ENCODE assay signal across 24 cellular contexts in genomic region chr12:52086366-52086765, GRCh38. TPM values are rescaled to one million over a fixed set of nuclear protein-coding genes. Genes with fewer than 3 reads are reported as not detected.
DNase-seq lines count a peak whose midpoint lies in the region; ATAC-seq and TF ChIP-seq lines count a peak whose summit lies in the region.
"Had no signal": no experiment of that assay in that cellular context is flagged by ENCODE, and none has a peak within 500 bp of the region (broad histone marks: within the 10 kb centered on the region; RNA-seq: fewer than 3 reads in every experiment).

No MANE protein-coding gene starts in this region.

- H3K27me3 ChIP-seq in breast epithelium (no peaks in the 10 kb centered on the region), Peyer's patch (no peaks in the 10 kb centered on the region)
- H3K27me3 ChIP-seq: uterus had no signal

- TF ChIP-seq POLR2A in breast epithelium (IDR thresholded peaks at IDR 0.05) (no peak), Peyer's patch (IDR thresholded peaks at IDR 0.05) (no peak)

- peak overlapping the region; percentile 46 for H3K27ac Mint-ChIP-seq in MCF 10A (ENCODE audit: low read depth, unreplicated experiment)
- no peak overlapping the region for H3K27ac Mint-ChIP-seq in effector memory CD8-positive, alpha-beta T cell
- H3K27ac Mint-ChIP-seq: activated CD8-positive, alpha-beta T cell treated with anti-CD3 and anti-CD28 coated beads, Interleukin-2, amount 10 ng/mL, durations not matched to agents 7 days and 5 days; activated naive CD4-positive, alpha-beta T cell treated with anti-CD3 and anti-CD28 coated beads, Interleukin-2, amount 50 U/mL, for 24 hours; natural killer cell treated with Interleukin-12 subunit alpha and Interleukin-12 subunit beta and Interleukin-15 and Interleukin-18, amount 100 ng/mL, for 72 hours; progenitor cell of endocrine pancreas had no signal

- no peaks in the 10 kb centered on the region for H3K36me3 Mint-ChIP-seq in MCF 10A (ENCODE audit: insufficient read depth, unreplicated experiment)
- no peaks in the 10 kb centered on the region for H3K36me3 Mint-ChIP-seq in effector memory CD8-positive, alpha-beta T cell (ENCODE audit: insufficient read depth)
- H3K36me3 Mint-ChIP-seq: activated naive CD4-positive, alpha-beta T cell treated with anti-CD3 and anti-CD28 coated beads, Interleukin-2, amount 50 U/mL, for 24 hours; natural killer cell treated with Interleukin-12 subunit alpha and Interleukin-12 subunit beta and Interleukin-15 and Interleukin-18, amount 100 ng/mL, for 72 hours had no signal

- peaks cover 14% of the 10 kb centered on the region for H3K4me1 Mint-ChIP-seq in MCF 10A (ENCODE audit: insufficient read depth, unreplicated experiment)
- peaks cover 6 to 9% of the 10 kb centered on the region in 2 donors for H3K4me1 Mint-ChIP-seq in effector memory CD8-positive, alpha-beta T cell (ENCODE audit: low read depth in 2 of 2)

- H3K4me3 ChIP-seq in breast epithelium (no peak overlapping the region), Peyer's patch (no peak overlapping the region)
- H3K4me3 ChIP-seq: hepatocyte, SK-N-MC, uterus had no signal

- CTCF ChIA-PET in MCF 10A (lab: Yijun Ruan, JAX) = interaction anchor here (1.0 to 32.1 kb wide), 3 partner anchors 61 to 93 kb away, joined by 4 to 560 read pairs (median 7); no protein-coding TSS in a partner anchor

- H3K36me3 ChIP-seq in breast epithelium (no peaks in the 10 kb centered on the region), Peyer's patch (no peaks in the 10 kb centered on the region)
- H3K36me3 ChIP-seq: uterus had no signal

- no peak for ATAC-seq in HG03571 (IDR thresholded peaks at IDR 0.05; ENCODE audit: unreplicated experiment)
- no peak for ATAC-seq in effector memory CD8-positive, alpha-beta T cell (replicated peaks)
- ATAC-seq: activated CD8-positive, alpha-beta T cell treated with anti-CD3 and anti-CD28 coated beads, Interleukin-2, amount 10 ng/mL, durations not matched to agents 7 days and 5 days; activated T-cell treated with anti-CD3 and anti-CD28 coated beads, Interleukin-2, amount 50 U/mL, for 4 hours; natural killer cell treated with Interleukin-12 subunit alpha and Interleukin-12 subunit beta and Interleukin-15 and Interleukin-18, amount 100 ng/mL, for 72 hours had no signal

- no peak overlapping the region for H3K27ac ChIP-seq in breast epithelium
- peak overlapping the region in 1 of 4 donors; percentile 7 for H3K27ac ChIP-seq in Peyer's patch
- H3K27ac ChIP-seq: hepatocyte, SK-N-MC, uterus had no signal

- peaks cover 60% of the 10 kb centered on the region for H3K27me3 Mint-ChIP-seq in MCF 10A (ENCODE audit: insufficient read depth, unreplicated experiment)
- peaks cover 37 to 58% of the 10 kb centered on the region in 2 donors for H3K27me3 Mint-ChIP-seq in effector memory CD8-positive, alpha-beta T cell

- intact Hi-C loops in MCF 10A (cut with micrococcal nuclease) = no loop called here
- intact Hi-C loops in breast epithelium (cut with DNase I; ENCODE audit: low total_unique reads) = no loop called here

- POLR2A ChIA-PET in MCF 10A (lab: Yijun Ruan, JAX) = interaction anchor here (1.3 kb wide), 1 partner anchor 16 kb away, joined by 5 read pairs; the partner anchor contains the start of gene ATG101

- TF ChIP-seq CTCF in MCF 10A (IDR thresholded peaks at IDR 0.05; ENCODE audit: unreplicated experiment) (no peak), breast epithelium (IDR thresholded peaks at IDR 0.05) (no peak), Peyer's patch (IDR thresholded peaks at IDR 0.05) (no peak)

- DNase-seq in MCF 10A (ENCODE audit: unreplicated experiment) (no peak), breast epithelium (ENCODE audit: low spot score in 2 of 2) (no peak), Peyer's patch (peak in 2 of 3 donors; percentile 61 to 70), myocyte (ENCODE audit: low read depth) (peak; percentile 80), NCI-H1105 treated with DMSO at 0.1 percent for 48 hours (lab: John Stamatoyannopoulos, UW) (no peak), NOMO-1 treated with DMSO at 0.1 percent for 48 hours (lab: John Stamatoyannopoulos, UW; ENCODE audit: unreplicated experiment) (no peak)
- DNase-seq in effector memory CD8-positive, alpha-beta T cell = no peak
- DNase-seq: activated CD4-positive, CD25-positive, alpha-beta regulatory T cell; activated CD8-positive, alpha-beta T cell treated with anti-CD3 and anti-CD28 coated beads, Interleukin-2, amount 10 ng/mL, durations not matched to agents 7 days and 5 days; activated T-cell treated with anti-CD3 and anti-CD28 coated beads, Interleukin-2, amount 50 U/mL, for 4 hours; CD8-positive, alpha-beta memory T cell; DND-41; Karpas-422; mammary epithelial cell; NCI-H774; stimulated activated CD4-positive, alpha-beta T cell treated with anti-CD3 and anti-CD28 coated beads, Interleukin-4, amount 100 ng/mL, for 4 hours; uterus had no signal

- H3K4me1 ChIP-seq in breast epithelium = peaks cover 0 to 9% of the 10 kb centered on the region in 2 donors
- H3K4me1 ChIP-seq in Peyer's patch = peaks cover 0 to 21% (median 11%) of the 10 kb centered on the region in 4 donors

- no TSS peak for BruUV-seq in MCF 10A (replicated peaks; lab: Mats Ljungman, UMichigan)

- no peaks in the 10 kb centered on the region for H3K9me3 ChIP-seq in breast epithelium
- no peaks in the 10 kb centered on the region for H3K9me3 ChIP-seq in Peyer's patch
- H3K9me3 ChIP-seq: uterus had no signal

- H3K9me3 Mint-ChIP-seq in MCF 10A (ENCODE audit: unreplicated experiment) = no peaks in the 10 kb centered on the region
- H3K9me3 Mint-ChIP-seq in effector memory CD8-positive, alpha-beta T cell = no peaks in the 10 kb centered on the region
- H3K9me3 Mint-ChIP-seq: activated naive CD4-positive, alpha-beta T cell treated with anti-CD3 and anti-CD28 coated beads, Interleukin-2, amount 50 U/mL, for 24 hours; activated T-cell treated with anti-CD3 and anti-CD28 coated beads, Interleukin-2, amount 50 U/mL, for 4 hours; CD8-positive, alpha-beta memory T cell; natural killer cell treated with Interleukin-12 subunit alpha and Interleukin-12 subunit beta and Interleukin-15 and Interleukin-18, amount 100 ng/mL, for 72 hours had no signal

- H3K4me3 Mint-ChIP-seq in MCF 10A (ENCODE audit: unreplicated experiment) = no peak overlapping the region
- no peak overlapping the region for H3K4me3 Mint-ChIP-seq in effector memory CD8-positive, alpha-beta T cell
- H3K4me3 Mint-ChIP-seq: activated CD8-positive, alpha-beta T cell treated with anti-CD3 and anti-CD28 coated beads, Interleukin-2, amount 10 ng/mL, durations not matched to agents 7 days and 5 days; activated naive CD4-positive, alpha-beta T cell treated with anti-CD3 and anti-CD28 coated beads, Interleukin-2, amount 50 U/mL, for 24 hours; activated T-cell treated with anti-CD3 and anti-CD28 coated beads, Interleukin-2, amount 50 U/mL, for 4 hours; CD8-positive, alpha-beta memory T cell; natural killer cell treated with Interleukin-12 subunit alpha and Interleukin-12 subunit beta and Interleukin-15 and Interleukin-18, amount 100 ng/mL, for 72 hours had no signal

RNA-seq across cellular contexts. Expression of gene SMIM41, which starts 6.9 kb away (rescaled TPM):
- total RNA-seq in MCF 10A (2022) (not detected in 2 replicates), breast epithelium (1 to 10 TPM in 1 of 3 donors, not detected in 2; 1.3 TPM), Peyer's patch (1 to 10 TPM in 2 of 4 donors, not detected in 2; 1.4 to 6.6 TPM), myocyte (not detected in 2 replicates)
- 0.11 TPM for polyA plus RNA-seq in myocyte (2012)
- total RNA-seq: activated CD8-positive, alpha-beta T cell treated with anti-CD3 and anti-CD28 coated beads, Interleukin-2, amount 10 ng/mL, durations not matched to agents 7 days and 5 days; activated T-cell treated with anti-CD3 and anti-CD28 coated beads, Interleukin-2, amount 50 U/mL, for 4 hours; CD8-positive, alpha-beta memory T cell; hepatocyte; natural killer cell treated with Interleukin-12 subunit alpha and Interleukin-12 subunit beta and Interleukin-15 and Interleukin-18, amount 100 ng/mL, for 72 hours; progenitor cell of endocrine pancreas; uterus had no signal
- polyA plus RNA-seq: CD8-positive, alpha-beta memory T cell; hepatocyte; keratinocyte; mammary epithelial cell had no signal

RNA-seq across cellular contexts. Expression of gene ATG101, which starts 16.6 kb away (rescaled TPM):
- total RNA-seq in MCF 10A (2022) = 64.2 and 66.9 TPM in 2 replicates
- total RNA-seq in breast epithelium = 10 to 100 TPM; 35.0 to 54.2 (median 39.7) TPM
- total RNA-seq in Peyer's patch = 10 to 100 TPM; 31.5 to 39.6 (median 33.9) TPM
- 93.8 and 105 TPM in 2 replicates for total RNA-seq in myocyte
- polyA plus RNA-seq in myocyte (2012) = 152 TPM

RNA-seq across cellular contexts. Expression of gene NR4A1, which starts 35.1 kb away (rescaled TPM):
- total RNA-seq in MCF 10A (2022) (0.69 and 2.9 TPM in 2 replicates), breast epithelium (100 to 1,000 TPM in 1 of 3 donors, 10 to 100 TPM in 2; 35.7 to 154 (median 66.2) TPM), Peyer's patch (100 to 1,000 TPM in 1 of 4 donors, 10 to 100 TPM in 2, 1 to 10 TPM in 1; 3.9 to 265 (median 42.2) TPM), myocyte (3.4 and 5.5 TPM in 2 replicates)
- 2.7 TPM for polyA plus RNA-seq in myocyte (2012)

Comparison
In these comparisons a context has a peak if more than half of its experiments do, and no peak if none do; other contexts are left out.
1. DNase-seq: peak in Peyer's patch (2 of 3) and myocyte (single experiment); none in MCF 10A (single experiment), breast epithelium (0 of 2), effector memory CD8-positive, alpha-beta T cell (0 of 3), NCI-H1105 treated with DMSO at 0.1 percent for 48 hours (single experiment) and NOMO-1 treated with DMSO at 0.1 percent for 48 hours (single experiment).